In genomic region chr17:36072431-36073121, GRCh38 we compare ENCODE assay signal across 8 cellular contexts. TPM values are rescaled to one million over a fixed set of nuclear protein-coding genes. Genes with fewer than 3 reads are reported as not detected.
DNase-seq lines count a peak whose midpoint lies in the region; ATAC-seq, FAIRE-seq and TF ChIP-seq lines count a peak whose summit lies in the region.

No MANE protein-coding gene starts in this region.

- 19% methylated on average over 11 of the region's 12 CpGs for WGBS in HepG2 (ENCODE audit: low lambda C conversion rate)

- no peak for TF ChIP-seq EP300 in HepG2 (IDR thresholded peaks at IDR 0.05; ENCODE audit: low read depth in 2 of 2, low read length in 2 of 2)
- no peak for TF ChIP-seq EP300 in HepG2 (CRISPR knock-in tag; IDR thresholded peaks at IDR 0.05; ENCODE audit: borderline replicate concordance)

- H3K9ac ChIP-seq in HepG2 (ENCODE audit: insufficient read depth, low read depth, low read length) = no peak overlapping the region

- H3K27ac ChIP-seq in HepG2 (ENCODE audit: extremely low read length, insufficient read depth, low read length) = no peak overlapping the region

- no peak overlapping the region for H2AFZ ChIP-seq in HepG2 (ENCODE audit: low read length)

- TF ChIP-seq RAD21 in HepG2 (CRISPR knock-in tag; IDR thresholded peaks at IDR 0.05) = peak; percentile 65; the same call in 1 of the 2 replicates

- H3K27me3 ChIP-seq in HepG2 (ENCODE audit: control insufficient read depth in 1 of 2, insufficient read depth in 2 of 2, low read length in 2 of 2) = peaks cover 0 to 16% of the 10 kb centered on the region in 2 experiments; a peak in 2 of 5 replicates

- ATAC-seq in HepG2 = peak; percentile 77

- in situ Hi-C loops in HepG2 (cut with HindIII; ENCODE audit: extremely low pct_ligation_motif_present, low pct_unique_long_range_greater_than_20kb) = loop anchor here (5.0 kb wide), 1 partner anchor 100 kb away; no protein-coding TSS in a partner anchor

- POLR2A ChIA-PET in HepG2 (lab: Yijun Ruan, JAX) = interaction anchor here (1.1 to 2.1 kb wide), 4 partner anchors 91 to 102 kb away, joined by 7 to 19 read pairs (median 12); partner anchors contain the start of gene CCL16

- H3K36me3 ChIP-seq in HepG2 (replicated peaks in 1 of 2; ENCODE audit: control insufficient read depth in 1 of 2, insufficient read depth in 2 of 2, low read length in 2 of 2) = no peaks in the 10 kb centered on the region

- DNase-seq in NCI-H2227 (lab: John Stamatoyannopoulos, UW; ENCODE audit: unreplicated experiment) = peak; percentile 34
- no peak for DNase-seq in NCI-H2227 treated with DMSO at 0.1 percent for 48 hours (lab: John Stamatoyannopoulos, UW)
- DNase-seq in HT-29 (ENCODE audit: low spot score) = peak; percentile 74
- DNase-seq in UCSD-AML1 (lab: John Stamatoyannopoulos, UW; ENCODE audit: unreplicated experiment) = peak; percentile 47
- DNase-seq in cardiac fibroblast (ENCODE audit: low read depth in 2 of 2) = peak; percentile 40 to 43
- DNase-seq in HepG2 (ENCODE audit: low spot score) = peak; percentile 52
- peak; percentile 66 to 76 for DNase-seq in stimulated activated CD8-positive, alpha-beta memory T cell treated with anti-CD3 and anti-CD28 coated beads, Interleukin-2, amount 100 ng/mL, for 48 hours (ENCODE audit: low read depth in 2 of 2)
- no peak for DNase-seq in NCI-H2171 (lab: John Stamatoyannopoulos, UW)

- CTCF ChIA-PET in HepG2 (lab: Yijun Ruan, JAX; ENCODE audit: low intra/inter-chr PET ratio, low total read pairs) = interaction anchor here (0.6 to 2.9 kb wide), 4 partner anchors 76 to 126 kb away, joined by 3 to 28 read pairs (median 5); no protein-coding TSS in a partner anchor

- no peaks in the 10 kb centered on the region for H3K79me2 ChIP-seq in HepG2 (ENCODE audit: insufficient read depth, low read length)

- H3K4me1 ChIP-seq in HepG2 (ENCODE audit: insufficient read depth, low read length) = no peaks in the 10 kb centered on the region

- H4K20me1 ChIP-seq in HepG2 (ENCODE audit: insufficient read depth, low read length) = no peaks in the 10 kb centered on the region

- H3K4me3 ChIP-seq in cardiac fibroblast (replicated peaks in 1 of 2; ENCODE audit: low read depth in 2 of 2, low read length in 2 of 2) = no peak overlapping the region
- H3K4me3 ChIP-seq in HepG2 (replicated peaks in 1 of 3; ENCODE audit: insufficient read depth in 1 of 3, low read depth in 2 of 3, low read length in 3 of 3) = no peak overlapping the region

- intact Hi-C loops in HepG2 (cut with micrococcal nuclease; ENCODE audit: unreplicated experiment) = loop anchor here (1.0 to 2.0 kb wide), 2 partner anchors 64 to 103 kb away; no protein-coding TSS in a partner anchor

- BruUV-seq in HepG2 (replicated peaks; lab: Mats Ljungman, UMichigan) = no TSS peak

- H3K9me3 ChIP-seq in HepG2 (ENCODE audit: low read length) = no peaks in the 10 kb centered on the region

- FAIRE-seq in HepG2 (lab: Jason Lieb, UNC) = no peak

- no peak overlapping the region for H3K4me2 ChIP-seq in HepG2 (ENCODE audit: low read depth, low read length)

- TF ChIP-seq POLR2A in HepG2 (IDR thresholded peaks at IDR 0.05; ENCODE audit: insufficient read depth in 1 of 2, low read depth in 2 of 2, low read length in 2 of 2) = no peak

- peak; percentile 68 for TF ChIP-seq CTCF in cardiac fibroblast (IDR thresholded peaks at IDR 0.05; ENCODE audit: low read depth, low read length)
- peak; percentile 81 for TF ChIP-seq CTCF in HepG2 (CRISPR knock-in tag; IDR thresholded peaks at IDR 0.05)

RNA-seq across cellular contexts. Expression of gene CCL18, which starts 8.5 kb away (rescaled TPM):
- total RNA-seq in HT-29 (2014; rRNA removed; shearing (Covaris generic)) = not detected in 2 replicates
- total RNA-seq in HepG2 (2016; rRNA removed; fragmentation: Illumina TruSeq; extraction: Trizol) = not detected in 2 replicates
- total RNA-seq in HepG2 (2016; cell fraction: cytosol; rRNA removed; fragmentation: Illumina TruSeq; extraction: Trizol; ENCODE audit: low read depth) = not detected in 2 replicates
- total RNA-seq in HepG2 (2016; cell fraction: insoluble cytoplasmic fraction; rRNA removed; fragmentation: Illumina TruSeq; extraction: Trizol) = not detected in 2 replicates
- total RNA-seq in HepG2 (2016; cell fraction: membrane; rRNA removed; fragmentation: Illumina TruSeq; extraction: Trizol) = not detected in 2 replicates
- not detected in 2 replicates for total RNA-seq in HepG2 (2016; cell fraction: nucleus; rRNA removed; fragmentation: Illumina TruSeq; extraction: Trizol)
- polyA plus RNA-seq in HepG2 (2011; rRNA removed) = not detected in 2 replicates
- not detected in 2 replicates for polyA plus RNA-seq in HepG2 (2011; cell fraction: cytosol; rRNA removed)
- polyA plus RNA-seq in HepG2 (2011; cell fraction: nucleus; rRNA removed) = not detected in 2 replicates
- polyA plus RNA-seq in HepG2 (2012) = not detected in 2 replicates
- polyA plus RNA-seq in HepG2 (2016; cell fraction: cytosol; fragmentation: Illumina TruSeq; extraction: Trizol; ENCODE audit: low read depth) = not detected in 2 replicates
- polyA plus RNA-seq in HepG2 (2016; cell fraction: insoluble cytoplasmic fraction; fragmentation: Illumina TruSeq; extraction: Trizol; ENCODE audit: low read depth) = not detected in 2 replicates
- not detected in 2 replicates for polyA plus RNA-seq in HepG2 (2016; cell fraction: membrane; fragmentation: Illumina TruSeq; extraction: Trizol; ENCODE audit: low read depth)
- polyA plus RNA-seq in HepG2 (2016; cell fraction: nucleus; fragmentation: Illumina TruSeq; extraction: Trizol; ENCODE audit: insufficient read depth, low read depth) = not detected in 2 replicates
- not detected in 2 replicates for polyA minus RNA-seq in HepG2 (2011; rRNA and poly(A)+ RNA removed; ENCODE audit: low replicate concordance)
- not detected in 2 replicates for polyA minus RNA-seq in HepG2 (2011; cell fraction: cytosol; rRNA and poly(A)+ RNA removed)
- not detected in 2 replicates for polyA minus RNA-seq in HepG2 (2011; cell fraction: nucleus; rRNA and poly(A)+ RNA removed)

RNA-seq across cellular contexts. Expression of gene CCL3, which starts 17.4 kb away (rescaled TPM):
- not detected in 2 replicates for total RNA-seq in HT-29 (2014; rRNA removed; shearing (Covaris generic))
- not detected in 2 replicates for total RNA-seq in HepG2 (2016; rRNA removed; fragmentation: Illumina TruSeq; extraction: Trizol)
- not detected in 2 replicates for total RNA-seq in HepG2 (2016; cell fraction: cytosol; rRNA removed; fragmentation: Illumina TruSeq; extraction: Trizol; ENCODE audit: low read depth)
- not detected in 2 replicates for total RNA-seq in HepG2 (2016; cell fraction: insoluble cytoplasmic fraction; rRNA removed; fragmentation: Illumina TruSeq; extraction: Trizol)
- not detected in 2 replicates for total RNA-seq in HepG2 (2016; cell fraction: membrane; rRNA removed; fragmentation: Illumina TruSeq; extraction: Trizol)
- not detected in 2 replicates for total RNA-seq in HepG2 (2016; cell fraction: nucleus; rRNA removed; fragmentation: Illumina TruSeq; extraction: Trizol)
- polyA plus RNA-seq in HepG2 (2011; rRNA removed) = not detected in 2 replicates
- 0.12 TPM in 1 of 2 replicates, not detected in the other for polyA plus RNA-seq in HepG2 (2011; cell fraction: cytosol; rRNA removed)
- 0.26 and 0.38 TPM in 2 replicates for polyA plus RNA-seq in HepG2 (2011; cell fraction: nucleus; rRNA removed)
- not detected in 2 replicates for polyA plus RNA-seq in HepG2 (2012)
- polyA plus RNA-seq in HepG2 (2016; cell fraction: cytosol; fragmentation: Illumina TruSeq; extraction: Trizol; ENCODE audit: low read depth) = not detected in 2 replicates
- not detected in 2 replicates for polyA plus RNA-seq in HepG2 (2016; cell fraction: insoluble cytoplasmic fraction; fragmentation: Illumina TruSeq; extraction: Trizol; ENCODE audit: low read depth)
- polyA plus RNA-seq in HepG2 (2016; cell fraction: membrane; fragmentation: Illumina TruSeq; extraction: Trizol; ENCODE audit: low read depth) = not detected in 2 replicates
- polyA plus RNA-seq in HepG2 (2016; cell fraction: nucleus; fragmentation: Illumina TruSeq; extraction: Trizol; ENCODE audit: insufficient read depth, low read depth) = not detected in 2 replicates
- polyA minus RNA-seq in HepG2 (2011; rRNA and poly(A)+ RNA removed; ENCODE audit: low replicate concordance) = 3.3 TPM in 1 of 2 replicates, not detected in the other
- polyA minus RNA-seq in HepG2 (2011; cell fraction: cytosol; rRNA and poly(A)+ RNA removed) = not detected in 2 replicates
- polyA minus RNA-seq in HepG2 (2011; cell fraction: nucleus; rRNA and poly(A)+ RNA removed) = not detected in 2 replicates

RNA-seq across cellular contexts. Expression of gene CCL4, which starts 31.1 kb away (rescaled TPM):
- total RNA-seq in HT-29 (2014; rRNA removed; shearing (Covaris generic)) = not detected in 2 replicates
- total RNA-seq in HepG2 (2016; rRNA removed; fragmentation: Illumina TruSeq; extraction: Trizol) = not detected in 2 replicates
- total RNA-seq in HepG2 (2016; cell fraction: cytosol; rRNA removed; fragmentation: Illumina TruSeq; extraction: Trizol; ENCODE audit: low read depth) = not detected in 2 replicates
- not detected in 2 replicates for total RNA-seq in HepG2 (2016; cell fraction: insoluble cytoplasmic fraction; rRNA removed; fragmentation: Illumina TruSeq; extraction: Trizol)
- total RNA-seq in HepG2 (2016; cell fraction: membrane; rRNA removed; fragmentation: Illumina TruSeq; extraction: Trizol) = not detected in 2 replicates
- not detected in 2 replicates for total RNA-seq in HepG2 (2016; cell fraction: nucleus; rRNA removed; fragmentation: Illumina TruSeq; extraction: Trizol)
- not detected in 2 replicates for polyA plus RNA-seq in HepG2 (2011; rRNA removed)
- polyA plus RNA-seq in HepG2 (2011; cell fraction: cytosol; rRNA removed) = not detected in 2 replicates
- polyA plus RNA-seq in HepG2 (2011; cell fraction: nucleus; rRNA removed) = 0.26 TPM in 1 of 2 replicates, not detected in the other
- not detected in 2 replicates for polyA plus RNA-seq in HepG2 (2012)
- polyA plus RNA-seq in HepG2 (2016; cell fraction: cytosol; fragmentation: Illumina TruSeq; extraction: Trizol; ENCODE audit: low read depth) = not detected in 2 replicates
- not detected in 2 replicates for polyA plus RNA-seq in HepG2 (2016; cell fraction: insoluble cytoplasmic fraction; fragmentation: Illumina TruSeq; extraction: Trizol; ENCODE audit: low read depth)
- not detected in 2 replicates for polyA plus RNA-seq in HepG2 (2016; cell fraction: membrane; fragmentation: Illumina TruSeq; extraction: Trizol; ENCODE audit: low read depth)
- polyA plus RNA-seq in HepG2 (2016; cell fraction: nucleus; fragmentation: Illumina TruSeq; extraction: Trizol; ENCODE audit: insufficient read depth, low read depth) = not detected in 2 replicates
- polyA minus RNA-seq in HepG2 (2011; rRNA and poly(A)+ RNA removed; ENCODE audit: low replicate concordance) = 0.47 TPM in 1 of 2 replicates, not detected in the other
- polyA minus RNA-seq in HepG2 (2011; cell fraction: cytosol; rRNA and poly(A)+ RNA removed) = not detected in 2 replicates
- not detected in 2 replicates for polyA minus RNA-seq in HepG2 (2011; cell fraction: nucleus; rRNA and poly(A)+ RNA removed)

RNA-seq across cellular contexts. Expression of gene CCL23, which starts 54.8 kb away (rescaled TPM):
- total RNA-seq in HT-29 (2014; rRNA removed; shearing (Covaris generic)) = not detected in 2 replicates
- total RNA-seq in HepG2 (2016; rRNA removed; fragmentation: Illumina TruSeq; extraction: Trizol) = not detected in 2 replicates
- total RNA-seq in HepG2 (2016; cell fraction: cytosol; rRNA removed; fragmentation: Illumina TruSeq; extraction: Trizol; ENCODE audit: low read depth) = not detected in 2 replicates
- not detected in 2 replicates for total RNA-seq in HepG2 (2016; cell fraction: insoluble cytoplasmic fraction; rRNA removed; fragmentation: Illumina TruSeq; extraction: Trizol)
- not detected in 2 replicates for total RNA-seq in HepG2 (2016; cell fraction: membrane; rRNA removed; fragmentation: Illumina TruSeq; extraction: Trizol)
- not detected in 2 replicates for total RNA-seq in HepG2 (2016; cell fraction: nucleus; rRNA removed; fragmentation: Illumina TruSeq; extraction: Trizol)
- not detected in 2 replicates for polyA plus RNA-seq in HepG2 (2011; rRNA removed)
- polyA plus RNA-seq in HepG2 (2011; cell fraction: cytosol; rRNA removed) = not detected in 2 replicates
- not detected in 2 replicates for polyA plus RNA-seq in HepG2 (2011; cell fraction: nucleus; rRNA removed)
- 0.76 TPM in 1 of 2 replicates, not detected in the other for polyA plus RNA-seq in HepG2 (2012)
- polyA plus RNA-seq in HepG2 (2016; cell fraction: cytosol; fragmentation: Illumina TruSeq; extraction: Trizol; ENCODE audit: low read depth) = not detected in 2 replicates
- not detected in 2 replicates for polyA plus RNA-seq in HepG2 (2016; cell fraction: insoluble cytoplasmic fraction; fragmentation: Illumina TruSeq; extraction: Trizol; ENCODE audit: low read depth)
- polyA plus RNA-seq in HepG2 (2016; cell fraction: membrane; fragmentation: Illumina TruSeq; extraction: Trizol; ENCODE audit: low read depth) = not detected in 2 replicates
- polyA plus RNA-seq in HepG2 (2016; cell fraction: nucleus; fragmentation: Illumina TruSeq; extraction: Trizol; ENCODE audit: insufficient read depth, low read depth) = not detected in 2 replicates
- polyA minus RNA-seq in HepG2 (2011; rRNA and poly(A)+ RNA removed; ENCODE audit: low replicate concordance) = not detected in 2 replicates
- not detected in 2 replicates for polyA minus RNA-seq in HepG2 (2011; cell fraction: cytosol; rRNA and poly(A)+ RNA removed)
- not detected in 2 replicates for polyA minus RNA-seq in HepG2 (2011; cell fraction: nucleus; rRNA and poly(A)+ RNA removed)

Comparison
In these comparisons a context has a peak if more than half of its experiments do, and no peak if none do; other contexts are left out.
1. DNase-seq: peak in NCI-H2227 (single experiment), HT-29 (single experiment), UCSD-AML1 (single experiment), cardiac fibroblast (2 of 2), HepG2 (single experiment) and stimulated activated CD8-positive, alpha-beta memory T cell treated with anti-CD3 and anti-CD28 coated beads, Interleukin-2, amount 100 ng/mL, for 48 hours (2 of 2); none in NCI-H2227 treated with DMSO at 0.1 percent for 48 hours (single experiment) and NCI-H2171 (single experiment).